27 cellular contexts compared by ENCODE assay signal in genomic region chr2:67984600-67984999, GRCh38.
"Had no signal": no experiment of that assay in that cellular context is flagged by ENCODE, and none has a peak within 500 bp of the region (broad histone marks: within the 10 kb centered on the region; RNA-seq: fewer than 3 reads in every experiment).

No MANE protein-coding gene starts in this region.

- FAIRE-seq: colon, endometrium had no signal

- H3K4me3 ChIP-seq: ascending aorta, esophagus muscularis mucosa had no signal

- H3K4me1 Mint-ChIP-seq: activated CD4-positive, alpha-beta memory T cell treated with anti-CD3 and anti-CD28 coated beads, Interleukin-2, amount 10 ng/mL, durations not matched to agents 7 days and 5 days; activated CD4-positive, alpha-beta T cell treated with anti-CD3 and anti-CD28 coated beads, Interleukin-2, amount 10 ng/mL, durations not matched to agents 7 days and 5 days; activated naive CD4-positive, alpha-beta T cell treated with anti-CD3 and anti-CD28 coated beads, Interleukin-2, amount 10 ng/mL, durations not matched to agents 7 days and 5 days; activated naive CD8-positive, alpha-beta T cell treated with anti-CD3 and anti-CD28 coated beads, Interleukin-2, amount 10 ng/mL, durations not matched to agents 7 days and 5 days; WTC11 had no signal

- H3K27ac Mint-ChIP-seq: activated CD4-positive, alpha-beta memory T cell treated with anti-CD3 and anti-CD28 coated beads, Interleukin-2, amount 10 ng/mL, durations not matched to agents 7 days and 5 days; activated CD4-positive, alpha-beta T cell treated with anti-CD3 and anti-CD28 coated beads, Interleukin-2, amount 10 ng/mL, durations not matched to agents 7 days and 5 days; activated naive CD4-positive, alpha-beta T cell treated with anti-CD3 and anti-CD28 coated beads, Interleukin-2, amount 10 ng/mL, durations not matched to agents 7 days and 5 days; activated naive CD4-positive, alpha-beta T cell treated with anti-CD3 and anti-CD28 coated beads, Interleukin-2, amount 50 U/mL, for 72 hours; activated naive CD8-positive, alpha-beta T cell treated with anti-CD3 and anti-CD28 coated beads, Interleukin-2, amount 10 ng/mL, durations not matched to agents 7 days and 5 days; activated T-cell treated with anti-CD3 and anti-CD28 coated beads, Interleukin-2, amount 50 U/mL, for 24 hours; activated T-cell treated with anti-CD3 and anti-CD28 coated beads, Interleukin-2, amount 50 U/mL, for 72 hours; WTC11 had no signal

- H3K36me3 Mint-ChIP-seq: activated naive CD4-positive, alpha-beta T cell treated with anti-CD3 and anti-CD28 coated beads, Interleukin-2, amount 10 ng/mL, durations not matched to agents 7 days and 5 days; activated naive CD4-positive, alpha-beta T cell treated with anti-CD3 and anti-CD28 coated beads, Interleukin-2, amount 50 U/mL, for 72 hours; activated naive CD8-positive, alpha-beta T cell treated with anti-CD3 and anti-CD28 coated beads, Interleukin-2, amount 10 ng/mL, durations not matched to agents 7 days and 5 days had no signal

- H3K9me3 Mint-ChIP-seq: activated CD4-positive, alpha-beta memory T cell treated with anti-CD3 and anti-CD28 coated beads, Interleukin-2, amount 10 ng/mL, durations not matched to agents 7 days and 5 days; activated CD4-positive, alpha-beta T cell treated with anti-CD3 and anti-CD28 coated beads, Interleukin-2, amount 10 ng/mL, durations not matched to agents 7 days and 5 days; activated naive CD4-positive, alpha-beta T cell treated with anti-CD3 and anti-CD28 coated beads, Interleukin-2, amount 10 ng/mL, durations not matched to agents 7 days and 5 days; activated T-cell treated with anti-CD3 and anti-CD28 coated beads, Interleukin-2, amount 50 U/mL, for 24 hours had no signal

- H3K27ac ChIP-seq: ascending aorta, brain microvascular endothelial cell, esophagus muscularis mucosa had no signal

- DNase-seq: activated CD4-positive, alpha-beta memory T cell treated with anti-CD3 and anti-CD28 coated beads, Interleukin-2, amount 10 ng/mL, durations not matched to agents 7 days and 5 days; activated CD4-positive, alpha-beta T cell treated with anti-CD3 and anti-CD28 coated beads for 1 hour; activated CD4-positive, alpha-beta T cell treated with anti-CD3 and anti-CD28 coated beads for 4 hours; activated CD4-positive, alpha-beta T cell treated with anti-CD3 and anti-CD28 coated beads, Interleukin-2, amount 10 ng/mL, durations not matched to agents 7 days and 5 days; activated CD4-positive, alpha-beta T cell treated with anti-CD3 and anti-CD28 coated beads, Interleukin-2, amount 50 U/mL, for 4 hours; activated CD8-positive, alpha-beta memory T cell treated with anti-CD3 and anti-CD28 coated beads, Interleukin-2, amount 50 U/mL, for 48 hours; activated gamma-delta T cell; activated naive CD4-positive, alpha-beta T cell; activated naive CD4-positive, alpha-beta T cell treated with anti-CD3 and anti-CD28 coated beads, Interleukin-2, amount 10 ng/mL, durations not matched to agents 7 days and 5 days; activated naive CD8-positive, alpha-beta T cell treated with anti-CD3 and anti-CD28 coated beads, Interleukin-2, amount 10 ng/mL, durations not matched to agents 7 days and 5 days; activated T-cell treated with anti-CD3 and anti-CD28 coated beads for 4 hours; activated T-cell treated with anti-CD3 and anti-CD28 coated beads, Interleukin-2, amount 50 U/mL, for 24 hours; activated T-cell treated with anti-CD3 and anti-CD28 coated beads, Interleukin-2, amount 50 U/mL, for 72 hours; brain microvascular endothelial cell; caudate nucleus; cortex of kidney; effector CD8-positive, alpha-beta T cell; erythroblast; foreskin melanocyte; head of caudate nucleus; T-helper 2 cell had no signal

- H3K4me3 Mint-ChIP-seq: activated CD4-positive, alpha-beta memory T cell treated with anti-CD3 and anti-CD28 coated beads, Interleukin-2, amount 10 ng/mL, durations not matched to agents 7 days and 5 days; activated CD4-positive, alpha-beta T cell treated with anti-CD3 and anti-CD28 coated beads, Interleukin-2, amount 10 ng/mL, durations not matched to agents 7 days and 5 days; activated naive CD4-positive, alpha-beta T cell treated with anti-CD3 and anti-CD28 coated beads, Interleukin-2, amount 10 ng/mL, durations not matched to agents 7 days and 5 days; activated naive CD8-positive, alpha-beta T cell treated with anti-CD3 and anti-CD28 coated beads, Interleukin-2, amount 10 ng/mL, durations not matched to agents 7 days and 5 days; activated T-cell treated with anti-CD3 and anti-CD28 coated beads, Interleukin-2, amount 50 U/mL, for 24 hours; activated T-cell treated with anti-CD3 and anti-CD28 coated beads, Interleukin-2, amount 50 U/mL, for 72 hours; WTC11 had no signal

- H3K4me1 ChIP-seq: ascending aorta had no signal

- H3K27me3 ChIP-seq: ascending aorta, brain microvascular endothelial cell, esophagus muscularis mucosa had no signal

- H3K36me3 ChIP-seq: ascending aorta, brain microvascular endothelial cell, esophagus muscularis mucosa had no signal
